In the genomic region with DNA sequence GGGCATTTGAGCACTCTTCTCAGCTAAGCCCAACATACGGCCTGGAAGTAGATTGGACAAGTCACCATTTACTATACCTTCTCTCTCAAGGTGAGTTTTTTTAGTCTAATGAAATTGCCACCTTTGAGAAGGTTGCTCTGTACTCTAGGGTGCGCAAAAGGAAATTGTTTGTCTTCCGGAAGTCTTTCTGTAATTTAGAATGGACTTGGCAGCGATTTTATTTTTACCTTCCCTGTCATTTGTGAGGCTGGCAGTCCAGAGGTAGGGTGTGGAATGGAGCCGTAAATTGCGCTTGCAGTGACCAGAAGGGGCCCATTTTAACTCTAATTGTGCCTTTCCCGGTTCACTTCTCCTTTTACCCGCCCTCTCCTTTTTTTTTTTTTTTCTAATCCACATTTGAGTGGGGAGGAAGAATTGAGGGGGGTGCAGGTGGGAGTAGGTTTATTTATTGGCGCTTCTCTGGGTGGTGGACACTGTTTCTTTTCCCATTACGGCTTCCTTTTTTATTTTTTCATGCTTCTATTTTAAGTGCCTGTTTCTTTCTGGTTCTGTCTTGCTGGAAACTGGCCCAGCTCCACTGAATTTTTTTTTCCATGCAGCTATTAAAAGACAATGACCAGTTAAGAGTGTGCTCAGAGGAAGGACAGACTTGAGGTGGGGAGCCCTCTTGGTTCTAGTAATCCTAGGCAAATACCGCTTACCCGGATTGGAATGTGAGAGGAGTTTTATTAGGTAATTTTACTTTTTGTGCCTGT, we compare ENCODE assay signal across 10 cellular contexts.
A peak's percentile ranks its signal among the peaks of the same experiment; 100 is the strongest.
DNase-seq lines count a peak whose midpoint lies in the region; ATAC-seq and TF ChIP-seq lines count a peak whose summit lies in the region.
"Had no signal": no experiment of that assay in that cellular context is flagged by ENCODE, and none has a peak within 500 bp of the region (broad histone marks: within the 10 kb centered on the region; RNA-seq: fewer than 3 reads in every experiment).

No MANE protein-coding gene starts in this region.

- H3K4me1 Mint-ChIP-seq in activated T-helper 17 cell treated with anti-CD3 and anti-CD28 coated beads, Interleukin-2, amount 50 U/mL, for 72 hours, result peaks cover 3% of the 10 kb centered on the region

- H3K4me1 ChIP-seq in SJSA1 (replicated peaks) (peaks cover 24% of the 10 kb centered on the region), psoas muscle (peaks cover 18% of the 10 kb centered on the region), trophoblast cell (ENCODE audit: control insufficient read depth in 1 of 2, insufficient read depth in 2 of 2, low read length in 2 of 2) (peaks cover 0 to 8% of the 10 kb centered on the region in 2 experiments)

- peak overlapping the region; percentile 48 for H3K27ac ChIP-seq in SJSA1
- H3K27ac ChIP-seq in psoas muscle, result peak overlapping the region; percentile 87
- no peak overlapping the region for H3K27ac ChIP-seq in trophoblast cell (ENCODE audit: low read depth, low read length)

- no peak overlapping the region for H4K91ac ChIP-seq in trophoblast cell (ENCODE audit: low read depth, low read length)

- no peaks in the 10 kb centered on the region for H3K9me3 ChIP-seq in SJSA1 (replicated peaks)
- no peaks in the 10 kb centered on the region for H3K9me3 ChIP-seq in psoas muscle
- no peaks in the 10 kb centered on the region for H3K9me3 ChIP-seq in trophoblast cell (ENCODE audit: insufficient read depth, low read depth, low read length)

- H3K79me1 ChIP-seq in trophoblast cell (ENCODE audit: low read length), result no peaks in the 10 kb centered on the region

- H3K14ac ChIP-seq in trophoblast cell (ENCODE audit: low read length), result no peak overlapping the region

- peaks cover 63% of the 10 kb centered on the region for H3K36me3 Mint-ChIP-seq in activated T-helper 17 cell treated with anti-CD3 and anti-CD28 coated beads, Interleukin-2, amount 50 U/mL, for 72 hours (ENCODE audit: low read depth)
- H3K36me3 Mint-ChIP-seq in activated naive CD4-positive, alpha-beta T cell treated with anti-CD3 and anti-CD28 coated beads, Interleukin-2, amount 50 U/mL, for 72 hours, result no peaks in the 10 kb centered on the region

- H3K4ac ChIP-seq in trophoblast cell (ENCODE audit: low read depth, low read length), result no peak overlapping the region

- DNase-seq in COR-L47 (lab: John Stamatoyannopoulos, UW) (peak; percentile 13), SJSA1 (ENCODE audit: low read depth in 1 of 2, low spot score in 2 of 2) (peak in 1 of 2 experiments; percentile 46), globus pallidus (ENCODE audit: low spot score) (peak; percentile 72), psoas muscle (peak in 1 of 2 donors; percentile 26), trophoblast cell (no peak), NCI-H1436 (lab: John Stamatoyannopoulos, UW) (no peak)
- DNase-seq in activated naive CD4-positive, alpha-beta T cell treated with anti-CD3 and anti-CD28 coated beads, Interleukin-2, amount 50 U/mL, for 72 hours (ENCODE audit: low spot score in 2 of 2), result no peak

- no peak overlapping the region for H3K9ac ChIP-seq in trophoblast cell (ENCODE audit: low read length)

- no peaks in the 10 kb centered on the region for H3K9me3 Mint-ChIP-seq in activated T-helper 17 cell treated with anti-CD3 and anti-CD28 coated beads, Interleukin-2, amount 50 U/mL, for 72 hours
- H3K9me3 Mint-ChIP-seq in activated naive CD4-positive, alpha-beta T cell treated with anti-CD3 and anti-CD28 coated beads, Interleukin-2, amount 50 U/mL, for 72 hours, result no peaks in the 10 kb centered on the region
- H3K9me3 Mint-ChIP-seq: IgD-negative memory B cell had no signal

- peak; percentile 88 to 95 (median 92) for ATAC-seq in psoas muscle
- ATAC-seq in activated T-helper 17 cell treated with anti-CD3 and anti-CD28 coated beads, Interleukin-2, amount 50 U/mL, for 72 hours (replicated peaks), result no peak
- ATAC-seq in activated naive CD4-positive, alpha-beta T cell treated with anti-CD3 and anti-CD28 coated beads, Interleukin-2, amount 50 U/mL, for 72 hours, result no peak

- H3K27me3 Mint-ChIP-seq in activated T-helper 17 cell treated with anti-CD3 and anti-CD28 coated beads, Interleukin-2, amount 50 U/mL, for 72 hours, result no peaks in the 10 kb centered on the region
- H3K27me3 Mint-ChIP-seq: IgD-negative memory B cell had no signal

- no peak overlapping the region for H2BK12ac ChIP-seq in trophoblast cell (ENCODE audit: low read length)

- H3K4me3 ChIP-seq in SJSA1 (no peak overlapping the region), psoas muscle (peak overlapping the region; percentile 52), trophoblast cell (ENCODE audit: low read depth, low read length) (no peak overlapping the region)
- H3K4me3 ChIP-seq: skin epidermis had no signal

- no peak overlapping the region for H4K12ac ChIP-seq in trophoblast cell (ENCODE audit: low read depth, low read length)

- WGBS in psoas muscle, 3 donors, result 24 to 29% (median 26%) methylated on average over 12 of the region's 12 CpGs
- no CpG with 5 or more reads among the region's 12 CpGs for WGBS in trophoblast cell (ENCODE audit: extremely low coverage, insufficient coverage, insufficient read length)

- no peaks in the 10 kb centered on the region for H3K27me3 ChIP-seq in SJSA1 (replicated peaks)
- no peaks in the 10 kb centered on the region for H3K27me3 ChIP-seq in psoas muscle (ENCODE audit: insufficient read depth in 3 of 3, low read length in 2 of 3)
- no peaks in the 10 kb centered on the region for H3K27me3 ChIP-seq in trophoblast cell (ENCODE audit: insufficient read depth, low read length)

- no peak overlapping the region for H2BK5ac ChIP-seq in trophoblast cell (ENCODE audit: low read depth, low read length, poor library complexity)

- H3K4me2 ChIP-seq in trophoblast cell (ENCODE audit: low read length), result no peak overlapping the region

- H3K36me3 ChIP-seq in SJSA1 (no peaks in the 10 kb centered on the region), psoas muscle (ENCODE audit: insufficient read depth in 1 of 2, low read depth in 1 of 2) (no peaks in the 10 kb centered on the region), trophoblast cell (ENCODE audit: control insufficient read depth in 1 of 2, insufficient read depth in 2 of 2, low read length in 2 of 2) (no peaks in the 10 kb centered on the region)

- H3K4me3 Mint-ChIP-seq in activated T-helper 17 cell treated with anti-CD3 and anti-CD28 coated beads, Interleukin-2, amount 50 U/mL, for 72 hours, result no peak overlapping the region

- H3K18ac ChIP-seq in trophoblast cell (ENCODE audit: low read length), result no peak overlapping the region

- H3K79me2 ChIP-seq in trophoblast cell (ENCODE audit: control insufficient read depth, insufficient read depth, low read length, poor library complexity), result no peaks in the 10 kb centered on the region

- no peak overlapping the region for H2AFZ ChIP-seq in trophoblast cell (ENCODE audit: insufficient read depth, low read length, poor library complexity)

- H4K8ac ChIP-seq in trophoblast cell (ENCODE audit: low read depth, low read length), result no peak overlapping the region

- no peak overlapping the region for H3K23ac ChIP-seq in trophoblast cell (ENCODE audit: low read length)

- no peak overlapping the region for H2BK120ac ChIP-seq in trophoblast cell (ENCODE audit: insufficient read depth, low read length, poor library complexity)

- intact Hi-C loops in psoas muscle (cut with DNase I), result loop anchor here (2.0 to 5.0 kb wide), 2 partner anchors 63 to 66 kb away; no protein-coding TSS in a partner anchor

- no peak overlapping the region for H3K27ac Mint-ChIP-seq in activated T-helper 17 cell treated with anti-CD3 and anti-CD28 coated beads, Interleukin-2, amount 50 U/mL, for 72 hours
- H3K27ac Mint-ChIP-seq in activated naive CD4-positive, alpha-beta T cell treated with anti-CD3 and anti-CD28 coated beads, Interleukin-2, amount 50 U/mL, for 72 hours, result no peak overlapping the region
- H3K27ac Mint-ChIP-seq: IgD-negative memory B cell had no signal

- no peak for TF ChIP-seq CTCF in psoas muscle (IDR thresholded peaks at IDR 0.05)

- no peak overlapping the region for H2AK5ac ChIP-seq in trophoblast cell (ENCODE audit: low read length)

Comparison
In these comparisons a context has a peak if more than half of its experiments do, and no peak if none do; other contexts are left out.
1. DNase-seq: peak in COR-L47 (single experiment) and globus pallidus (single experiment); none in trophoblast cell (0 of 2), NCI-H1436 (single experiment) and activated naive CD4-positive, alpha-beta T cell treated with anti-CD3 and anti-CD28 coated beads, Interleukin-2, amount 50 U/mL, for 72 hours (0 of 2).
2. ATAC-seq: peak in psoas muscle (4 of 4); none in activated T-helper 17 cell treated with anti-CD3 and anti-CD28 coated beads, Interleukin-2, amount 50 U/mL, for 72 hours (single experiment) and activated naive CD4-positive, alpha-beta T cell treated with anti-CD3 and anti-CD28 coated beads, Interleukin-2, amount 50 U/mL, for 72 hours (0 of 2).